ENCODE assay signal across 10 cellular contexts in the genomic region with DNA sequence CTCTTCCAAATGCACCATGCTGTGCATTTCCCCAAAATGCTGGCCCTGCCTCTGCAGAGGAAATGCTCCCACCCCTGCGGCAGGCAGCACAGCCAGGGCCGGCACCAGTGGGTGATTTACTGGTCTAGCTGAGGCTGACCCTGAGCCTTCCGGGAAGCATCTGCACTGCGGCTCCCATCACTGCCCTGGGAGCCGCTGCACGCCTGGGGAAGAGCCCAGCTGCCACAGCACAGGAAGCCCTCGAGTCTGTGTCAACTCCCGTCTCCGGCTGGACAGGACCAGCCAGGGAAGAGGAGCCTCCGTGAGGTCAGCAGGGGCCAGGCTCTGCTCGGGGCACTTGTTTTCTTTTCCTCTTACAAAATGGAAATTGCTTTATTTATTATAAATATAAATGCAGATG. TPM values are rescaled to one million over a fixed set of nuclear protein-coding genes. Genes with fewer than 3 reads are reported as not detected.
DNase-seq lines count a peak whose midpoint lies in the region; ATAC-seq and TF ChIP-seq lines count a peak whose summit lies in the region.
"Had no signal": no experiment of that assay in that cellular context is flagged by ENCODE, and none has a peak within 500 bp of the region (broad histone marks: within the 10 kb centered on the region; RNA-seq: fewer than 3 reads in every experiment).

No MANE protein-coding gene starts in this region.

- H3K4me1 ChIP-seq in CD8-positive, alpha-beta T cell (ENCODE audit: insufficient read depth, low read length), result peaks cover 69% of the 10 kb centered on the region

- H3K9me3 ChIP-seq in CD8-positive, alpha-beta T cell (ENCODE audit: low read length), result no peaks in the 10 kb centered on the region

- no peak for TF ChIP-seq CTCF in CD8-positive, alpha-beta T cell (IDR thresholded peaks at IDR 0.05)
- TF ChIP-seq CTCF in neural crest cell (conservative IDR thresholded peaks at IDR 0.05), result no peak

- H3K27ac Mint-ChIP-seq in CD8-positive, alpha-beta T cell, result peak overlapping the region; percentile 96
- peak overlapping the region; percentile 13 for H3K27ac Mint-ChIP-seq in neural crest cell (ENCODE audit: unreplicated experiment)

- CTCF ChIA-PET in CD8-positive, alpha-beta T cell (lab: Charles Lee), result interaction anchor here (1.1 to 4.4 kb wide), 4 partner anchors 20 to 58 kb away, joined by 4 to 21 read pairs (median 8); a partner anchor contains a TSS

- H3K4me3 ChIP-seq in CD8-positive, alpha-beta T cell (ENCODE audit: low read depth, low read length), result no peak overlapping the region

- no peak for DNase-seq in CD8-positive, alpha-beta T cell
- DNase-seq in M059J (ENCODE audit: low read depth), result peak; percentile 53
- peak; percentile 98 for DNase-seq in dermis blood vessel endothelial cell
- DNase-seq in neural crest cell (ENCODE audit: low read depth, low spot score), result no peak
- no peak for DNase-seq in SKM-1 treated with dmso at 0.1 percent for 144 hours (lab: John Stamatoyannopoulos, UW; ENCODE audit: unreplicated experiment)
- no peak for DNase-seq in DMS 273 (lab: John Stamatoyannopoulos, UW; ENCODE audit: unreplicated experiment)
- DNase-seq: NCI-H526 treated with DMSO at 0.1 percent for 48 hours; stimulated activated CD4-positive, alpha-beta T cell treated with anti-CD3 and anti-CD28 coated beads, Interleukin-2, amount 100 ng/mL, for 48 hours had no signal

- H3K4me1 Mint-ChIP-seq in CD8-positive, alpha-beta T cell (ENCODE audit: low read depth), result peaks cover 69% of the 10 kb centered on the region
- H3K4me1 Mint-ChIP-seq in neural crest cell, result peaks cover 42% of the 10 kb centered on the region

- H3K36me3 ChIP-seq in CD8-positive, alpha-beta T cell (ENCODE audit: insufficient read depth, low read length), result no peaks in the 10 kb centered on the region

- intact Hi-C loops in CD8-positive, alpha-beta T cell (cut with DNase I, micrococcal nuclease), result loop anchor here in 1 of 2 experiments (2.0 to 5.0 kb wide), 2 partner anchors 15 to 34 kb away; no protein-coding TSS in a partner anchor

- peak overlapping the region; percentile 38 for H3K27ac ChIP-seq in CD8-positive, alpha-beta T cell (ENCODE audit: low read depth, low read length)

- H3K36me3 Mint-ChIP-seq in CD8-positive, alpha-beta T cell, result peaks cover 3% of the 10 kb centered on the region
- no peaks in the 10 kb centered on the region for H3K36me3 Mint-ChIP-seq in neural crest cell (ENCODE audit: low read depth)

- H3K27me3 ChIP-seq in CD8-positive, alpha-beta T cell (ENCODE audit: insufficient read depth, low read length), result no peaks in the 10 kb centered on the region

- peak overlapping the region; percentile 26 for H3K4me3 Mint-ChIP-seq in CD8-positive, alpha-beta T cell
- H3K4me3 Mint-ChIP-seq in neural crest cell, result no peak overlapping the region

- no peaks in the 10 kb centered on the region for H3K27me3 Mint-ChIP-seq in CD8-positive, alpha-beta T cell (ENCODE audit: low read depth)
- H3K27me3 Mint-ChIP-seq in neural crest cell (ENCODE audit: low read depth), result no peaks in the 10 kb centered on the region

- POLR2A ChIA-PET in CD8-positive, alpha-beta T cell (lab: Charles Lee), result interaction anchor here (1.1 to 8.8 kb wide), 5 partner anchors 10 to 31 kb away, joined by 4 to 73 read pairs (median 12); a partner anchor contains a TSS

- peaks cover 3% of the 10 kb centered on the region for H3K9me3 Mint-ChIP-seq in CD8-positive, alpha-beta T cell
- H3K9me3 Mint-ChIP-seq in neural crest cell, result no peaks in the 10 kb centered on the region

- no peak for ATAC-seq in CD8-positive, alpha-beta T cell
- ATAC-seq in GM19467 (IDR thresholded peaks at IDR 0.05; ENCODE audit: unreplicated experiment) (no peak), HG03565 (IDR thresholded peaks at IDR 0.05; ENCODE audit: unreplicated experiment) (no peak)

RNA-seq across cellular contexts. Expression of a gene that starts 25.1 kb away (rescaled TPM):
- 100 to 1,000 TPM; 359 to 378 TPM for total RNA-seq in CD8-positive, alpha-beta T cell
- 4.3 and 35.5 TPM in 2 replicates for total RNA-seq in M059J (2014; rRNA removed; shearing (Covaris generic))
- 8.3 and 34.4 TPM in 2 replicates for total RNA-seq in dermis blood vessel endothelial cell
- total RNA-seq in neural crest cell, result 53.5 and 71.1 TPM in 2 replicates

Comparison
In these comparisons a context has a peak if more than half of its experiments do, and no peak if none do; other contexts are left out.
1. DNase-seq: peak in M059J (single experiment) and dermis blood vessel endothelial cell (single experiment); none in CD8-positive, alpha-beta T cell (0 of 7), neural crest cell (single experiment), SKM-1 treated with dmso at 0.1 percent for 144 hours (single experiment) and DMS 273 (single experiment).